ENCODE assay signal across 1 cellular context in genomic region chr18:49664086-49664890, GRCh38.
TF ChIP-seq lines count a peak whose summit lies in the region.

No MANE protein-coding gene starts in this region.

TF ChIP-seq in HEK293, 187 proteins besides CTCF, POLR2A, EP300 and RAD21 (continued from another document):
- TF ChIP-seq ZNF394 (tag by site-specific recombination; IDR thresholded peaks at IDR 0.05; ENCODE audit: borderline replicate concordance) = peak; percentile 42; the same call in 1 of the 2 replicates
- peak; percentile 95 for TF ChIP-seq ZBTB20 (tag by site-specific recombination; IDR thresholded peaks at IDR 0.05)
- peak; percentile 70; the same call in 1 of the 2 replicates for TF ChIP-seq ZNF692 (tag by site-specific recombination; IDR thresholded peaks at IDR 0.05)
- TF ChIP-seq ZSCAN18 (tag by site-specific recombination; IDR thresholded peaks at IDR 0.05) = no peak
- TF ChIP-seq ZFP41 (tag by site-specific recombination; IDR thresholded peaks at IDR 0.05; ENCODE audit: borderline replicate concordance) = no peak
- TF ChIP-seq SP7 (tag by site-specific recombination; IDR thresholded peaks at IDR 0.05) = peak; percentile 73
